10 cellular contexts compared by ENCODE assay signal in genomic region chr1:16174886-16175598, GRCh38. TPM values are rescaled to one million over a fixed set of nuclear protein-coding genes. Genes with fewer than 3 reads are reported as not detected.
DNase-seq lines count a peak whose midpoint lies in the region; ATAC-seq and TF ChIP-seq lines count a peak whose summit lies in the region.
"Had no signal": no experiment of that assay in that cellular context is flagged by ENCODE, and none has a peak within 500 bp of the region (broad histone marks: within the 10 kb centered on the region; RNA-seq: fewer than 3 reads in every experiment).

No MANE protein-coding gene starts in this region.

- no peaks in the 10 kb centered on the region for H3K9me2 ChIP-seq in hepatocyte (replicated peaks; ENCODE audit: insufficient read depth)

- no peaks in the 10 kb centered on the region for H3K79me2 ChIP-seq in hepatocyte

- H3K27ac ChIP-seq in C4-2B: peak overlapping the region; percentile 96
- peak overlapping the region; percentile 95 for H3K27ac ChIP-seq in hepatocyte

- no peaks in the 10 kb centered on the region for H4K20me1 ChIP-seq in hepatocyte (ENCODE audit: insufficient read depth, poor library complexity, severe bottlenecking)

- no peaks in the 10 kb centered on the region for H3K9me3 ChIP-seq in hepatocyte (ENCODE audit: low read depth)

- WGBS in hepatocyte (ENCODE audit: low lambda C conversion rate, missing lambda C conversion rate): 76% methylated on average over 21 of the region's 22 CpGs

- no peaks in the 10 kb centered on the region for H3K36me3 ChIP-seq in hepatocyte (replicated peaks; ENCODE audit: insufficient read depth, low read depth)

- intact Hi-C loops in sciatic nerve (cut with DNase I): no loop called here

- no peak overlapping the region for H3K4me3 ChIP-seq in hepatocyte

- ATAC-seq in sciatic nerve (peak; percentile 28), HG03354 (IDR thresholded peaks at IDR 0.05; ENCODE audit: poor library complexity, severe bottlenecking, unreplicated experiment) (no peak)

- H2AFZ ChIP-seq in hepatocyte: no peak overlapping the region

- no peak for TF ChIP-seq CTCF in C4-2B (conservative IDR thresholded peaks at IDR 0.05)
- TF ChIP-seq CTCF in hepatocyte (IDR thresholded peaks at IDR 0.05; ENCODE audit: poor library complexity): no peak

- peak overlapping the region; percentile 53 for H3K4me2 ChIP-seq in hepatocyte

- H3K4me1 ChIP-seq in hepatocyte (ENCODE audit: insufficient read depth): peaks cover 57% of the 10 kb centered on the region

- no peaks in the 10 kb centered on the region for H3K27me3 ChIP-seq in hepatocyte

- peak in 36 of 56 donors; percentile 5 to 75 (median 28) for DNase-seq in amygdala (lab: John Stamatoyannopoulos, UW)
- no peak for DNase-seq in hepatocyte (ENCODE audit: low spot score)
- DNase-seq in sciatic nerve (ENCODE audit: low spot score): no peak
- no peak for DNase-seq in activated CD4-positive, alpha-beta T cell treated with anti-CD3 and anti-CD28 coated beads, Interleukin-2, amount 50 U/mL, for 1 hour
- DNase-seq in DMS153 (lab: John Stamatoyannopoulos, UW): no peak
- DNase-seq in pons (ENCODE audit: low spot score): no peak
- DNase-seq: NCI-H1048; stimulated activated CD4-positive, alpha-beta T cell treated with anti-CD3 and anti-CD28 coated beads, Interleukin-1b, Interleukin-23, amount 100 ng/mL, for 48 hours had no signal

RNA-seq across cellular contexts. Expression of gene EPHA2, which starts 19.2 kb away (rescaled TPM):
- total RNA-seq in hepatocyte (26.7 and 27.3 TPM in 2 replicates), sciatic nerve (31.3 TPM)
- polyA plus RNA-seq in hepatocyte: 20.0 and 20.4 TPM in 2 replicates

RNA-seq across cellular contexts. Expression of gene ARHGEF19, which starts 37.4 kb away (rescaled TPM):
- total RNA-seq in hepatocyte (15.9 and 21.0 TPM in 2 replicates), sciatic nerve (4.6 TPM)
- 24.7 and 24.8 TPM in 2 replicates for polyA plus RNA-seq in hepatocyte

Comparison
In these comparisons a context has a peak if more than half of its experiments do, and no peak if none do; other contexts are left out.
1. DNase-seq: peak in amygdala (36 of 56); none in hepatocyte (single experiment), sciatic nerve (single experiment), activated CD4-positive, alpha-beta T cell treated with anti-CD3 and anti-CD28 coated beads, Interleukin-2, amount 50 U/mL, for 1 hour (single experiment), DMS153 (single experiment) and pons (single experiment).